ENCODE assay signal across 2 cellular contexts in genomic region chr20:64269604-64270411, GRCh38.
TF ChIP-seq lines count a peak whose summit lies in the region.

No MANE protein-coding gene starts in this region.

TF ChIP-seq in HEK293, 187 proteins besides CTCF, POLR2A, EP300 and RAD21:
- TF ChIP-seq ZNF280C (tag by site-specific recombination; IDR thresholded peaks at IDR 0.05) (peak; percentile 65; the same call in 1 of the 2 replicates), ZNF341 (tag by site-specific recombination; IDR thresholded peaks at IDR 0.05; ENCODE audit: low read depth) (no peak), ZFHX2 (tag by site-specific recombination; conservative IDR thresholded peaks at IDR 0.05) (peak; percentile 37), MYNN (tag by site-specific recombination; IDR thresholded peaks at IDR 0.05; ENCODE audit: borderline replicate concordance) (no peak), GLIS2 (tag by site-specific recombination; IDR thresholded peaks at IDR 0.05) (peak; percentile 67), ZNF114 (tag by site-specific recombination; IDR thresholded peaks at IDR 0.05) (no peak), ZIC2 (tag by site-specific recombination; IDR thresholded peaks at IDR 0.05) (peak; percentile 39)
- TF ChIP-seq, protein P1, sequence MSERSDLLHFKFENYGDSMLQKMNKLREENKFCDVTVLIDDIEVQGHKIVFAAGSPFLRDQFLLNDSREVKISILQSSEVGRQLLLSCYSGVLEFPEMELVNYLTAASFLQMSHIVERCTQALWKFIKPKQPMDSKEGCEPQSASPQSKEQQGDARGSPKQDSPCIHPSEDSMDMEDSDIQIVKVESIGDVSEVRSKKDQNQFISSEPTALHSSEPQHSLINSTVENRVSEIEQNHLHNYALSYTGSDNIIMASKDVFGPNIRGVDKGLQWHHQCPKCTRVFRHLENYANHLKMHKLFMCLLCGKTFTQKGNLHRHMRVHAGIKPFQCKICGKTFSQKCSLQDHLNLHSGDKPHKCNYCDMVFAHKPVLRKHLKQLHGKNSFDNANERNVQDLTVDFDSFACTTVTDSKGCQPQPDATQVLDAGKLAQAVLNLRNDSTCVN (tag by site-specific recombination; optimal IDR thresholded peaks at IDR 0.05): peak; percentile 34
- TF ChIP-seq, protein P2, sequence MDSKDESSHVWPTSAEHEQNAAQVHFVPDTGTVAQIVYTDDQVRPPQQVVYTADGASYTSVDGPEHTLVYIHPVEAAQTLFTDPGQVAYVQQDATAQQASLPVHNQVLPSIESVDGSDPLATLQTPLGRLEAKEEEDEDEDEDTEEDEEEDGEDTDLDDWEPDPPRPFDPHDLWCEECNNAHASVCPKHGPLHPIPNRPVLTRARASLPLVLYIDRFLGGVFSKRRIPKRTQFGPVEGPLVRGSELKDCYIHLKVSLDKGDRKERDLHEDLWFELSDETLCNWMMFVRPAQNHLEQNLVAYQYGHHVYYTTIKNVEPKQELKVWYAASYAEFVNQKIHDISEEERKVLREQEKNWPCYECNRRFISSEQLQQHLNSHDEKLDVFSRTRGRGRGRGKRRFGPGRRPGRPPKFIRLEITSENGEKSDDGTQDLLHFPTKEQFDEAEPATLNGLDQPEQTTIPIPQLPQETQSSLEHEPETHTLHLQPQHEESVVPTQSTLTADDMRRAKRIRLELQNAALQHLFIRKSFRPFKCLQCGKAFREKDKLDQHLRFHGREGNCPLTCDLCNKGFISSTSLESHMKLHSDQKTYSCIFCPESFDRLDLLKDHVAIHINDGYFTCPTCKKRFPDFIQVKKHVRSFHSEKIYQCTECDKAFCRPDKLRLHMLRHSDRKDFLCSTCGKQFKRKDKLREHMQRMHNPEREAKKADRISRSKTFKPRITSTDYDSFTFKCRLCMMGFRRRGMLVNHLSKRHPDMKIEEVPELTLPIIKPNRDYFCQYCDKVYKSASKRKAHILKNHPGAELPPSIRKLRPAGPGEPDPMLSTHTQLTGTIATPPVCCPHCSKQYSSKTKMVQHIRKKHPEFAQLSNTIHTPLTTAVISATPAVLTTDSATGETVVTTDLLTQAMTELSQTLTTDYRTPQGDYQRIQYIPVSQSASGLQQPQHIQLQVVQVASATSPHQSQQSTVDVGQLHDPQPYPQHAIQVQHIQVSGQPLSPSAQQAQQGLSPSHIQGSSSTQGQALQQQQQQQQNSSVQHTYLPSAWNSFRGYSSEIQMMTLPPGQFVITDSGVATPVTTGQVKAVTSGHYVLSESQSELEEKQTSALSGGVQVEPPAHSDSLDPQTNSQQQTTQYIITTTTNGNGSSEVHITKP (tag by site-specific recombination; IDR thresholded peaks at IDR 0.05): no peak

TF ChIP-seq in HepG2, 621 proteins besides CTCF, POLR2A, EP300 and RAD21 (continued from another document):
- TF ChIP-seq AGO2 (optimal IDR thresholded peaks at IDR 0.05; ENCODE audit: low read depth, low read length): peak; percentile 82
- 0 out of 2 replicates have a peak, but pooled peaks have one; percentile 49 for TF ChIP-seq DNMT1 (CRISPR knock-in tag; IDR thresholded peaks at IDR 0.05)
- 0 out of 2 replicates have a peak, but pooled peaks have one; percentile 18 for TF ChIP-seq RAD51 (IDR thresholded peaks at IDR 0.05; ENCODE audit: borderline replicate concordance)
- TF ChIP-seq HMG20B (CRISPR knock-in tag; conservative IDR thresholded peaks at IDR 0.05): no peak
- TF ChIP-seq ZNF687 (CRISPR knock-in tag; IDR thresholded peaks at IDR 0.05): peak; percentile 25; the same call in 1 of the 2 replicates
- TF ChIP-seq ZXDC (CRISPR knock-in tag; IDR thresholded peaks at IDR 0.05): no peak
- TF ChIP-seq EED (CRISPR knock-in tag; IDR thresholded peaks at IDR 0.05): 0 out of 2 replicates have a peak, but pooled peaks have one; percentile 25
- TF ChIP-seq MTA1 (CRISPR knock-in tag; IDR thresholded peaks at IDR 0.05; ENCODE audit: borderline replicate concordance): 0 out of 2 replicates have a peak, but pooled peaks have one; percentile 41
- TF ChIP-seq, protein P3, sequence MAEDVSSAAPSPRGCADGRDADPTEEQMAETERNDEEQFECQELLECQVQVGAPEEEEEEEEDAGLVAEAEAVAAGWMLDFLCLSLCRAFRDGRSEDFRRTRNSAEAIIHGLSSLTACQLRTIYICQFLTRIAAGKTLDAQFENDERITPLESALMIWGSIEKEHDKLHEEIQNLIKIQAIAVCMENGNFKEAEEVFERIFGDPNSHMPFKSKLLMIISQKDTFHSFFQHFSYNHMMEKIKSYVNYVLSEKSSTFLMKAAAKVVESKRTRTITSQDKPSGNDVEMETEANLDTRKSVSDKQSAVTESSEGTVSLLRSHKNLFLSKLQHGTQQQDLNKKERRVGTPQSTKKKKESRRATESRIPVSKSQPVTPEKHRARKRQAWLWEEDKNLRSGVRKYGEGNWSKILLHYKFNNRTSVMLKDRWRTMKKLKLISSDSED (CRISPR knock-in tag; IDR thresholded peaks at IDR 0.05): no peak
- TF ChIP-seq TCF7L2 (IDR thresholded peaks at IDR 0.05; ENCODE audit: low read depth, low read length): no peak
- TF ChIP-seq CAMTA2 (CRISPR knock-in tag; IDR thresholded peaks at IDR 0.05; ENCODE audit: borderline replicate concordance): no peak
- 0 out of 2 replicates have a peak, but pooled peaks have one; percentile 17 for TF ChIP-seq ZFX (CRISPR knock-in tag; IDR thresholded peaks at IDR 0.05; ENCODE audit: low read depth)
- peak; percentile 50; the same call in 1 of the 2 replicates for TF ChIP-seq RBFOX2 (IDR thresholded peaks at IDR 0.05; ENCODE audit: low read depth, low read length)
- no peak for TF ChIP-seq MAF1 (CRISPR knock-in tag; IDR thresholded peaks at IDR 0.05; ENCODE audit: borderline replicate concordance)
- TF ChIP-seq PCBP1 (IDR thresholded peaks at IDR 0.05; ENCODE audit: borderline replicate concordance, low read depth, low read length): 0 out of 2 replicates have a peak, but pooled peaks have one; percentile 60
- TF ChIP-seq, protein P4, sequence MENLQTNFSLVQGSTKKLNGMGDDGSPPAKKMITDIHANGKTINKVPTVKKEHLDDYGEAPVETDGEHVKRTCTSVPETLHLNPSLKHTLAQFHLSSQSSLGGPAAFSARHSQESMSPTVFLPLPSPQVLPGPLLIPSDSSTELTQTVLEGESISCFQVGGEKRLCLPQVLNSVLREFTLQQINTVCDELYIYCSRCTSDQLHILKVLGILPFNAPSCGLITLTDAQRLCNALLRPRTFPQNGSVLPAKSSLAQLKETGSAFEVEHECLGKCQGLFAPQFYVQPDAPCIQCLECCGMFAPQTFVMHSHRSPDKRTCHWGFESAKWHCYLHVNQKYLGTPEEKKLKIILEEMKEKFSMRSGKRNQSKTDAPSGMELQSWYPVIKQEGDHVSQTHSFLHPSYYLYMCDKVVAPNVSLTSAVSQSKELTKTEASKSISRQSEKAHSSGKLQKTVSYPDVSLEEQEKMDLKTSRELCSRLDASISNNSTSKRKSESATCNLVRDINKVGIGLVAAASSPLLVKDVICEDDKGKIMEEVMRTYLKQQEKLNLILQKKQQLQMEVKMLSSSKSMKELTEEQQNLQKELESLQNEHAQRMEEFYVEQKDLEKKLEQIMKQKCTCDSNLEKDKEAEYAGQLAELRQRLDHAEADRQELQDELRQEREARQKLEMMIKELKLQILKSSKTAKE (CRISPR knock-in tag; IDR thresholded peaks at IDR 0.05; ENCODE audit: borderline replicate concordance): 0 out of 2 replicates have a peak, but pooled peaks have one; percentile 9
- TF ChIP-seq, protein P5, sequence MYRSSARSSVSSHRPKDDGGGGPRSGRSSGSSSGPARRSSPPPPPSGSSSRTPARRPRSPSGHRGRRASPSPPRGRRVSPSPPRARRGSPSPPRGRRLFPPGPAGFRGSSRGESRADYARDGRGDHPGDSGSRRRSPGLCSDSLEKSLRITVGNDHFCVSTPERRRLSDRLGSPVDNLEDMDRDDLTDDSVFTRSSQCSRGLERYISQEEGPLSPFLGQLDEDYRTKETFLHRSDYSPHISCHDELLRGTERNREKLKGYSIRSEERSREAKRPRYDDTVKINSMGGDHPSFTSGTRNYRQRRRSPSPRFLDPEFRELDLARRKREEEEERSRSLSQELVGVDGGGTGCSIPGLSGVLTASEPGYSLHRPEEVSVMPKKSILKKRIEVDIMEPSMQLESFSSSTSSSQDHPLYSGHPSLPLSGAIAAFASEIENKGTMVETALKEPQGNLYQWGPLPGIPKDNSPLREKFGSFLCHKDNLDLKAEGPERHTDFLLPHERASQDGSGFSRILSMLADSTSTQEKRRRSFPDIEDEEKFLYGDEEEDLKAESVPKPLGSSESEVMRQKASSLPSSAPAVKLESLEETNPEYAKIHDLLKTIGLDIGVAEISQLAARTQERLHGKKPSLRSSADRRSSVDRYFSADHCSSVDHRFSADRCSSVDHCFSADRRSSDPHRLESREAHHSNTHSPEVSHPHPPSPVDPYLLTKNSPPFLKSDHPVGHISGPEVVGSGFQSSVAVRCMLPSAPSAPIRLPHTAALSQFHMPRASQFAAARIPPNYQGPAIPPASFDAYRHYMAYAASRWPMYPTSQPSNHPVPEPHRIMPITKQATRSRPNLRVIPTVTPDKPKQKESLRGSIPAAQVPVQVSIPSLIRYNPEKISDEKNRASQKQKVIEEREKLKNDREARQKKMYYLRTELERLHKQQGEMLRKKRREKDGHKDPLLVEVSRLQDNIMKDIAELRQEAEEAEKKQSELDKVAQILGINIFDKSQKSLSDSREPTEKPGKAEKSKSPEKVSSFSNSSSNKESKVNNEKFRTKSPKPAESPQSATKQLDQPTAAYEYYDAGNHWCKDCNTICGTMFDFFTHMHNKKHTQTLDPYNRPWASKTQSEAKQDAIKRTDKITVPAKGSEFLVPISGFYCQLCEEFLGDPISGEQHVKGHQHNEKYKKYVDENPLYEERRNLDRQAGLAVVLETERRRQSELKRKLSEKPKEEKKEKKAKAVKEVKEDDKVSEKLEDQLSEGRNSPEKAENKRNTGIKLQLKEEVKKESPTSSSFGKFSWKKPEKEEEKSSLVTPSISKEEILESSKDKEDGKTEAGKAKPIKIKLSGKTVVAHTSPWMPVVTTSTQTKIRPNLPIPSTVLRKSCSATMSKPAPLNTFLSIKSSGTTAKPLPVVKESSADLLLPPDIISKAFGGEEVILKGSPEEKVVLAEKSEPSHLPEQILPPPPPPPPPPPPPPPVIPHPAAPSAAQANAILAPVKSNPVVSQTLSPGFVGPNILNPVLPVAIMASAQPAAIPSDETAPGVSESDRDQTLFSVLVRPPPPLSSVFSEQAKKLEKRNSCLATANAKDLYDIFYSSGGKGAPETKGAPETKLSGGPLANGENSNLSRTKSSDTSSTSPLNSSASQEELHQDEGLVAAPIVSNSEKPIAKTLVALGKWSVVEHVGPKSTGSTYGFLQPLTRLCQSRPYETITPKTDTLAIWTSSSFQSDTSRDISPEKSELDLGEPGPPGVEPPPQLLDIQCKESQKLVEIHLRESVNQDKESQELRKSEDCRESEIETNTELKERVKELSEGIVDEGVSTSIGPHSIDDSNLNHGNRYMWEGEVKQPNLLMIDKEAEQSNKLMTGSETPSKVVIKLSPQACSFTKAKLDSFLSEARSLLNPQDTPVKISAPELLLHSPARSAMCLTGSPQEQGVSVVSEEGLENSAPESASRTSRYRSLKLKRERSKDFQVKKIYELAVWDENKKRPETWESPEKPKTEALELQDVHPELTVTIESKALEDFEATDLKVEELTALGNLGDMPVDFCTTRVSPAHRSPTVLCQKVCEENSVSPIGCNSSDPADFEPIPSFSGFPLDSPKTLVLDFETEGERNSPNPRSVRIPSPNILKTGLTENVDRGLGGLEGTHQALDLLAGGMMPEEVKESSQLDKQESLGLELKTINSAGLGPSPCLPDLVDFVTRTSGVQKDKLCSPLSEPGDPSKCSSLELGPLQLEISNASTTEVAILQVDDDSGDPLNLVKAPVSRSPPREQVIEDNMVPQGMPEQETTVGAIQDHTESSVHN (CRISPR knock-in tag; IDR thresholded peaks at IDR 0.05): no peak
